ENCODE assay signal across 8 cellular contexts in genomic region chr14:72215080-72215479, GRCh38.
"Had no signal": no experiment of that assay in that cellular context is flagged by ENCODE, and none has a peak within 500 bp of the region (broad histone marks: within the 10 kb centered on the region; RNA-seq: fewer than 3 reads in every experiment).

No MANE protein-coding gene starts in this region.

- FAIRE-seq: G401.6, GM12878, GM12891, GM12892, GM18507, GM19239 had no signal

- ATAC-seq: GM12878 had no signal

- H3K4me3 ChIP-seq: GM12878 had no signal

- DNase-seq: GDM1, GF-D8 had no signal
